In the genomic region with DNA sequence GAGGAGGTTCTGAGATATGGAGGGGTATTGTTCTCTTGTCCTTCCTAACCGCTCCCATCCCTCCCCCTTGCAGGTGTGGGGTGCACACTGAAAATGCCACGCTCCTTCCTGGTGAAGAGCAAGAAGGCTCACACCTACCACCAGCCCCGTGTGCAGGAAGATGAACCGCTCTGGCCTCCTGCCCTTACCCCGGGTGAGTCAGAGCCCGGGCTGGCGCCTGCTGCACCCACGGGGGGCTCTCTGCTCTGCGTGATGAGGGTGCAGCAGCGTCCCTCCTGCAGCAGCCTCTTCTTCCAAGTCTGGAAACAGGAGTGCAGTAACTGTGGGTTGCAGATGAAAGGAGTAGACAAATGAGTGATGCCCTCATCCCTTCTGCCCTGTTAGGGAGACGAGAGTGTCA, we compare ENCODE assay signal across 26 cellular contexts. TPM values are rescaled to one million over a fixed set of nuclear protein-coding genes. Genes with fewer than 3 reads are reported as not detected.
DNase-seq lines count a peak whose midpoint lies in the region; ATAC-seq and TF ChIP-seq lines count a peak whose summit lies in the region.
"Had no signal": no experiment of that assay in that cellular context is flagged by ENCODE, and none has a peak within 500 bp of the region (broad histone marks: within the 10 kb centered on the region; RNA-seq: fewer than 3 reads in every experiment).

No MANE protein-coding gene starts in this region.

- H3K36me3 ChIP-seq in BLaER1 (no peaks in the 10 kb centered on the region), GM23248 (ENCODE audit: low read depth) (no peaks in the 10 kb centered on the region), uterus (no peaks in the 10 kb centered on the region)
- H3K36me3 ChIP-seq: thyroid gland had no signal

- H3K9ac ChIP-seq in BLaER1 (no peak overlapping the region), GM23248 (no peak overlapping the region)

- H3K9me3 ChIP-seq in BLaER1 (no peaks in the 10 kb centered on the region), GM23248 (ENCODE audit: low read depth) (no peaks in the 10 kb centered on the region), T-helper 17 cell (ENCODE audit: control insufficient read depth, low read length, poor library complexity, severe bottlenecking) (no peaks in the 10 kb centered on the region), uterus (no peaks in the 10 kb centered on the region)
- H3K9me3 ChIP-seq: thyroid gland had no signal

- H3K4me3 Mint-ChIP-seq in T-helper 17 cell: no peak overlapping the region
- H3K4me3 Mint-ChIP-seq: central memory CD8-positive, alpha-beta T cell; mesothelial cell of epicardium; nephron progenitor cell; stimulated activated naive B cell treated with anti-CD40 and anti-IgM and Interleukin-4, amounts not matched to agents 10 μg/mL and 1 μg/mL and 100 μg/mL, for 72 hours had no signal

- 33 to 34% methylated on average over 11 of the region's 11 CpGs for WGBS in GM23248 (ENCODE audit: low coverage in 1 of 2, low lambda C conversion rate in 2 of 2, missing lambda C conversion rate in 2 of 2), 2 experiments

- H3K36me3 Mint-ChIP-seq in T-helper 17 cell (ENCODE audit: low read depth): no peaks in the 10 kb centered on the region
- H3K36me3 Mint-ChIP-seq: mesothelial cell of epicardium; stimulated activated naive B cell treated with anti-CD40 and anti-IgM and Interleukin-4, amounts not matched to agents 10 μg/mL and 1 μg/mL and 100 μg/mL, for 72 hours had no signal

- in situ Hi-C loops in GM23248 (cut with MboI): no loop called here

- H3F3A ChIP-seq in GM23248 (ENCODE audit: insufficient read depth): no peaks in the 10 kb centered on the region

- peak; percentile 58 for DNase-seq in GM23248
- DNase-seq in T-helper 17 cell: no peak
- no peak for DNase-seq in left colon
- DNase-seq in uterus: no peak
- DNase-seq in NCI-H774 (lab: John Stamatoyannopoulos, UW): no peak
- DNase-seq: activated naive CD4-positive, alpha-beta T cell treated with anti-CD3 and anti-CD28 coated beads, Interleukin-2, amount 50 U/mL, for 16 hours; activated T-cell treated with anti-CD3 and anti-CD28 coated beads, Interleukin-2, amount 50 U/mL, for 48 hours; AML-193; aorta; DMS79; KG1; left cardiac atrium; NCI-H187 treated with DMSO at 0.1 percent for 48 hours; nephron progenitor cell; PC-9; stimulated activated CD4-positive, alpha-beta T cell treated with anti-CD3 and anti-CD28 coated beads, Interleukin-2, amount 100 ng/mL, for 24 hours; stimulated activated naive B cell treated with anti-CD40 and anti-IgM and Interleukin-4, amounts not matched to agents 10 μg/mL and 1 μg/mL and 100 μg/mL, for 72 hours; thyroid gland had no signal

- no peaks in the 10 kb centered on the region for H3K4me1 Mint-ChIP-seq in T-helper 17 cell
- H3K4me1 Mint-ChIP-seq: central memory CD8-positive, alpha-beta T cell; mesothelial cell of epicardium had no signal

- peaks cover 69% of the 10 kb centered on the region for H3K27me3 Mint-ChIP-seq in T-helper 17 cell

- no peak for TF ChIP-seq CTCF in uterus (IDR thresholded peaks at IDR 0.05)

- H3K79me2 ChIP-seq in GM23248 (ENCODE audit: insufficient read depth): no peaks in the 10 kb centered on the region

- H4K20me1 ChIP-seq in BLaER1 (no peaks in the 10 kb centered on the region), GM23248 (ENCODE audit: insufficient read depth) (no peaks in the 10 kb centered on the region)

- peak overlapping the region; percentile 19 for H3K27ac Mint-ChIP-seq in T-helper 17 cell
- H3K27ac Mint-ChIP-seq: mesothelial cell of epicardium; nephron progenitor cell; stimulated activated naive B cell treated with anti-CD40 and anti-IgM and Interleukin-4, amounts not matched to agents 10 μg/mL and 1 μg/mL and 100 μg/mL, for 72 hours had no signal

- H3K4me1 ChIP-seq in BLaER1 (peaks cover 96% of the 10 kb centered on the region), GM23248 (ENCODE audit: insufficient read depth) (peaks cover 4% of the 10 kb centered on the region; the same call in 1 of the 2 replicates), uterus (no peaks in the 10 kb centered on the region)
- H3K4me1 ChIP-seq: thyroid gland had no signal

- no peak overlapping the region for H2AFZ ChIP-seq in GM23248
- H2AFZ ChIP-seq: PC-9 had no signal

- peak overlapping the region; percentile 93 for H3K4me2 ChIP-seq in BLaER1
- H3K4me2 ChIP-seq in GM23248 (ENCODE audit: unreplicated experiment): no peak overlapping the region
- H3K4me2 ChIP-seq: PC-9 had no signal

- H3K9me2 ChIP-seq in GM23248 (ENCODE audit: insufficient read depth): no peaks in the 10 kb centered on the region

- H3K27me3 ChIP-seq in BLaER1: peaks cover 5% of the 10 kb centered on the region
- peaks cover 46% of the 10 kb centered on the region for H3K27me3 ChIP-seq in GM23248 (replicated peaks; ENCODE audit: insufficient read depth)
- no peaks in the 10 kb centered on the region for H3K27me3 ChIP-seq in uterus
- H3K27me3 ChIP-seq: thyroid gland had no signal

- H3K27ac ChIP-seq in BLaER1 (no peak overlapping the region), GM23248 (no peak overlapping the region), uterus (no peak overlapping the region)
- H3K27ac ChIP-seq: epithelial cell of prostate, PC-9, SK-N-MC, thyroid gland had no signal

- ATAC-seq in T-helper 17 cell: no peak
- ATAC-seq in left colon: peak; percentile 24
- no peak for ATAC-seq in GM19395 (IDR thresholded peaks at IDR 0.05; ENCODE audit: unreplicated experiment)
- ATAC-seq: activated CD4-positive, CD25-positive, alpha-beta regulatory T cell treated with anti-CD3 and anti-CD28 coated beads, Interleukin-2, amount 50 U/mL, for 24 hours; stimulated activated naive B cell treated with anti-CD40 and anti-IgM and Interleukin-4, amounts not matched to agents 10 μg/mL and 1 μg/mL and 100 μg/mL, for 72 hours had no signal

- intact Hi-C loops in left colon (cut with DNase I, micrococcal nuclease) (no loop called here), uterus (cut with DNase I; ENCODE audit: low total_unique reads) (no loop called here)

- H3K4me3 ChIP-seq in BLaER1 (no peak overlapping the region), GM23248 (no peak overlapping the region), uterus (no peak overlapping the region)
- H3K4me3 ChIP-seq: PC-9, SK-N-MC, thyroid gland had no signal

- TF ChIP-seq POLR2A in uterus (IDR thresholded peaks at IDR 0.05): no peak

RNA-seq across cellular contexts. Expression of a gene that starts 8.1 kb away (rescaled TPM):
- not detected in 2 replicates for total RNA-seq in GM23248 (2014; rRNA removed; shearing (Covaris generic))
- polyA plus RNA-seq in GM23248 (2016; fragmentation: Nextera tagmentation; extraction: Ambion mirVana): not detected in 2 replicates
- total RNA-seq in T-helper 17 cell: 10 to 100 TPM in 1 of 2 donors, 1 to 10 TPM in 1; 1.1 to 29.3 TPM
- total RNA-seq in left colon: 1 to 10 TPM in 1 of 2 donors, under 1 TPM in 1; 0.89 to 1.3 TPM
- total RNA-seq in uterus: under 1 TPM in 1 of 4 donors, not detected in 3; 0.14 TPM
- total RNA-seq: activated CD8-positive, alpha-beta memory T cell treated with anti-CD3 and anti-CD28 coated beads for 36 hours; aorta; mesothelial cell of epicardium; PC-9 had no signal
- polyA plus RNA-seq: aorta had no signal

RNA-seq across cellular contexts. Expression of a gene that starts 42.2 kb away (rescaled TPM):
- total RNA-seq in GM23248 (2014; rRNA removed; shearing (Covaris generic)): 22.4 and 33.0 TPM in 2 replicates
- polyA plus RNA-seq in GM23248 (2016; fragmentation: Nextera tagmentation; extraction: Ambion mirVana): 18.8 and 19.6 TPM in 2 replicates
- total RNA-seq in T-helper 17 cell: 10 to 100 TPM; 51.2 to 58.3 TPM
- total RNA-seq in left colon: 10 to 100 TPM; 35.2 to 41.6 TPM
- total RNA-seq in uterus: 10 to 100 TPM; 29.7 to 55.3 (median 44.0) TPM

RNA-seq across cellular contexts. Expression of a gene that starts 44.2 kb away (rescaled TPM):
- total RNA-seq in GM23248 (2014; rRNA removed; shearing (Covaris generic)): 33.6 and 40.1 TPM in 2 replicates
- polyA plus RNA-seq in GM23248 (2016; fragmentation: Nextera tagmentation; extraction: Ambion mirVana): 33.5 and 34.4 TPM in 2 replicates
- 10 to 100 TPM; 38.9 to 46.6 TPM for total RNA-seq in T-helper 17 cell
- 10 to 100 TPM; 39.0 to 44.4 TPM for total RNA-seq in left colon
- 10 to 100 TPM; 26.6 to 52.8 (median 37.1) TPM for total RNA-seq in uterus
